ENCODE assay signal across 2 cellular contexts in genomic region chr15:66764067-66764428, GRCh38.
TF ChIP-seq lines count a peak whose summit lies in the region.

No MANE protein-coding gene starts in this region.

TF ChIP-seq in liver, 16 proteins besides CTCF, POLR2A, EP300 and RAD21:
- no peak for TF ChIP-seq MAX (IDR thresholded peaks at IDR 0.05)
- TF ChIP-seq JUND (IDR thresholded peaks at IDR 0.05): no peak
- TF ChIP-seq ATF3 (IDR thresholded peaks at IDR 0.05): no peak
TF ChIP-seq in liver: peak in this region for 0.

TF ChIP-seq in HepG2, 621 proteins besides CTCF, POLR2A, EP300 and RAD21:
- no peak for TF ChIP-seq HOXD1 (CRISPR knock-in tag; IDR thresholded peaks at IDR 0.05)
- TF ChIP-seq JARID2 (CRISPR knock-in tag; IDR thresholded peaks at IDR 0.05; ENCODE audit: insufficient replicate concordance): no peak
- TF ChIP-seq TMF1 (CRISPR knock-in tag; IDR thresholded peaks at IDR 0.05; ENCODE audit: low read depth): no peak
